Comparison of ENCODE assay signal across 1 cellular context in genomic region chr10:88194961-88195367, GRCh38.
TF ChIP-seq lines count a peak whose summit lies in the region.

No MANE protein-coding gene starts in this region.

TF ChIP-seq in IMR-90, 13 proteins besides CTCF, POLR2A, EP300 and RAD21:
- TF ChIP-seq NFE2L2 (IDR thresholded peaks at IDR 0.05; ENCODE audit: low read depth, low read length) (no peak), FOS (IDR thresholded peaks at IDR 0.05; ENCODE audit: low read depth, low read length) (no peak), RCOR1 (IDR thresholded peaks at IDR 0.05; ENCODE audit: insufficient replicate concordance, low read length) (no peak), BHLHE40 (IDR thresholded peaks at IDR 0.05; ENCODE audit: low read depth, low read length) (no peak), SMC3 (IDR thresholded peaks at IDR 0.05; ENCODE audit: low read depth, low read length) (no peak), CEBPB (IDR thresholded peaks at IDR 0.05; ENCODE audit: low read depth, low read length) (no peak), MAFK (IDR thresholded peaks at IDR 0.05; ENCODE audit: low read depth, low read length) (no peak)
